In the genomic region with DNA sequence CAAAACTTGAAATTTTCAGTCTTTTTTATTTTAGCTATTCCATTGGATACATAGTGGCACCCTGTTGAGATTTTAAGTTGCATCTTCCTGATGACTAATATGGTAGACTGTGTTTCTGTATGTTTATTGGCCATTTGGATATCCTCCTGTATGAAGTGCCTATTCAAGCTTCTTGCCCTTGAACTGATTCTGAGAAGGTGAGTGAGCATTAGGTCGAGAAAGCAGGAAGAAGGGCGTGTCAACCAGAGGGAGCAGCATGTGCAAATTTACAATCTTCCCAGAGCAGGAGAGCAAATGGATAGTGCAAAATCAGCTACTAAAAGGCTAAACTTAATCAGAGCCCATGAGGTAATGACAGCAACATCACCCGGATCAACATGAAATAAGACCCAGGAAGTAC, we compare ENCODE assay signal across 16 cellular contexts.
"Had no signal": no experiment of that assay in that cellular context is flagged by ENCODE, and none has a peak within 500 bp of the region (broad histone marks: within the 10 kb centered on the region; RNA-seq: fewer than 3 reads in every experiment).

No MANE protein-coding gene starts in this region.

- H3K27me3 Mint-ChIP-seq: activated CD4-positive, alpha-beta memory T cell treated with anti-CD3 and anti-CD28 coated beads, Interleukin-2, amount 10 ng/mL, durations not matched to agents 7 days and 5 days; activated CD4-positive, alpha-beta T cell treated with anti-CD3 and anti-CD28 coated beads for 36 hours; activated naive CD4-positive, alpha-beta T cell treated with anti-CD3 and anti-CD28 coated beads, Interleukin-2, amount 10 ng/mL, durations not matched to agents 7 days and 5 days; activated T-cell treated with anti-CD3 and anti-CD28 coated beads, Interleukin-2, amount 50 U/mL, for 24 hours; natural killer cell treated with Interleukin-12 subunit alpha and Interleukin-12 subunit beta and Interleukin-15 and Interleukin-18, amount 100 ng/mL, for 72 hours; progenitor cell of endocrine pancreas; stimulated activated naive CD8-positive, alpha-beta T cell treated with anti-CD3 and anti-CD28 coated beads, Interleukin-15, Interleukin-2, amounts not matched to agents 100 ng/mL and 50 ng/mL, for 24 hours had no signal

- H3K4me2 ChIP-seq: hepatocyte had no signal

- H3K4me1 Mint-ChIP-seq: activated naive CD4-positive, alpha-beta T cell treated with anti-CD3 and anti-CD28 coated beads, Interleukin-2, amount 10 ng/mL, durations not matched to agents 7 days and 5 days; memory B cell had no signal

- DNase-seq: activated CD4-positive, alpha-beta memory T cell treated with anti-CD3 and anti-CD28 coated beads, Interleukin-2, amount 10 ng/mL, durations not matched to agents 7 days and 5 days; activated CD4-positive, alpha-beta T cell treated with anti-CD3 and anti-CD28 coated beads for 36 hours; activated naive CD4-positive, alpha-beta T cell treated with anti-CD3 and anti-CD28 coated beads, Interleukin-2, amount 10 ng/mL, durations not matched to agents 7 days and 5 days; activated T-cell treated with anti-CD3 and anti-CD28 coated beads, Interleukin-2, amount 50 U/mL, for 24 hours; central memory CD4-positive, alpha-beta T cell; cortex of kidney; effector memory CD4-positive, alpha-beta T cell; left ventricle myocardium superior; right cardiac atrium had no signal

- H3K36me3 Mint-ChIP-seq: activated naive CD4-positive, alpha-beta T cell treated with anti-CD3 and anti-CD28 coated beads, Interleukin-2, amount 10 ng/mL, durations not matched to agents 7 days and 5 days; memory B cell; natural killer cell treated with Interleukin-12 subunit alpha and Interleukin-12 subunit beta and Interleukin-15 and Interleukin-18, amount 100 ng/mL, for 72 hours had no signal

- H3K27ac Mint-ChIP-seq: activated CD4-positive, alpha-beta memory T cell treated with anti-CD3 and anti-CD28 coated beads, Interleukin-2, amount 10 ng/mL, durations not matched to agents 7 days and 5 days; activated CD4-positive, alpha-beta T cell treated with anti-CD3 and anti-CD28 coated beads for 36 hours; activated naive CD4-positive, alpha-beta T cell treated with anti-CD3 and anti-CD28 coated beads, Interleukin-2, amount 10 ng/mL, durations not matched to agents 7 days and 5 days; activated T-cell treated with anti-CD3 and anti-CD28 coated beads, Interleukin-2, amount 50 U/mL, for 24 hours; memory B cell; stimulated activated naive CD8-positive, alpha-beta T cell treated with anti-CD3 and anti-CD28 coated beads, Interleukin-15, Interleukin-2, amounts not matched to agents 100 ng/mL and 50 ng/mL, for 24 hours; T-helper 1 cell treated with Interleukin-12 subunit alpha and Interleukin-12 subunit beta and Interleukin-4 antibody, amounts not matched to agents 30 μg/mL and 1 μg/mL, for 36 hours had no signal

- H3K4me3 Mint-ChIP-seq: activated CD4-positive, alpha-beta memory T cell treated with anti-CD3 and anti-CD28 coated beads, Interleukin-2, amount 10 ng/mL, durations not matched to agents 7 days and 5 days; activated CD4-positive, alpha-beta T cell treated with anti-CD3 and anti-CD28 coated beads for 36 hours; activated naive CD4-positive, alpha-beta T cell treated with anti-CD3 and anti-CD28 coated beads, Interleukin-2, amount 10 ng/mL, durations not matched to agents 7 days and 5 days; activated T-cell treated with anti-CD3 and anti-CD28 coated beads, Interleukin-2, amount 50 U/mL, for 24 hours; memory B cell; natural killer cell treated with Interleukin-12 subunit alpha and Interleukin-12 subunit beta and Interleukin-15 and Interleukin-18, amount 100 ng/mL, for 72 hours; stimulated activated naive CD8-positive, alpha-beta T cell treated with anti-CD3 and anti-CD28 coated beads, Interleukin-15, Interleukin-2, amounts not matched to agents 100 ng/mL and 50 ng/mL, for 24 hours; T-helper 1 cell treated with Interleukin-12 subunit alpha and Interleukin-12 subunit beta and Interleukin-4 antibody, amounts not matched to agents 30 μg/mL and 1 μg/mL, for 36 hours had no signal

- H3K9me3 ChIP-seq: thoracic aorta had no signal

- H3K27ac ChIP-seq: thoracic aorta had no signal

- H2AFZ ChIP-seq: hepatocyte had no signal

- H3K27me3 ChIP-seq: hepatocyte had no signal

- H3K36me3 ChIP-seq: thoracic aorta had no signal

- H3K4me3 ChIP-seq: hepatocyte, thoracic aorta had no signal

- H3K9me3 Mint-ChIP-seq: activated CD4-positive, alpha-beta memory T cell treated with anti-CD3 and anti-CD28 coated beads, Interleukin-2, amount 10 ng/mL, durations not matched to agents 7 days and 5 days; activated naive CD4-positive, alpha-beta T cell treated with anti-CD3 and anti-CD28 coated beads, Interleukin-2, amount 10 ng/mL, durations not matched to agents 7 days and 5 days; activated T-cell treated with anti-CD3 and anti-CD28 coated beads, Interleukin-2, amount 50 U/mL, for 24 hours; memory B cell; natural killer cell treated with Interleukin-12 subunit alpha and Interleukin-12 subunit beta and Interleukin-15 and Interleukin-18, amount 100 ng/mL, for 72 hours; stimulated activated naive CD8-positive, alpha-beta T cell treated with anti-CD3 and anti-CD28 coated beads, Interleukin-15, Interleukin-2, amounts not matched to agents 100 ng/mL and 50 ng/mL, for 24 hours; T-helper 1 cell treated with Interleukin-12 subunit alpha and Interleukin-12 subunit beta and Interleukin-4 antibody, amounts not matched to agents 30 μg/mL and 1 μg/mL, for 36 hours had no signal

- ATAC-seq: activated CD4-positive, alpha-beta T cell treated with anti-CD3 and anti-CD28 coated beads for 36 hours; natural killer cell treated with Interleukin-12 subunit alpha and Interleukin-12 subunit beta and Interleukin-15 and Interleukin-18, amount 100 ng/mL, for 72 hours had no signal
